In genomic region chr10:69383485-69384089, GRCh38 we compare ENCODE assay signal across 10 cellular contexts. TPM values are rescaled to one million over a fixed set of nuclear protein-coding genes. Genes with fewer than 3 reads are reported as not detected.
A peak's percentile ranks its signal among the peaks of the same experiment; 100 is the strongest.
DNase-seq lines count a peak whose midpoint lies in the region; ATAC-seq, FAIRE-seq and TF ChIP-seq lines count a peak whose summit lies in the region.
"Had no signal": no experiment of that assay in that cellular context is flagged by ENCODE, and none has a peak within 500 bp of the region (broad histone marks: within the 10 kb centered on the region; RNA-seq: fewer than 3 reads in every experiment).

No MANE protein-coding gene starts in this region.

- no peak overlapping the region for H2BK5ac ChIP-seq in neuronal stem cell (ENCODE audit: low read length)

- H3K14ac ChIP-seq in neuronal stem cell (ENCODE audit: low read length), result no peak overlapping the region

- POLR2A ChIA-PET in A549 (lab: Yijun Ruan, JAX), result interaction anchor here (1.1 kb wide), 1 partner anchor 66 kb away, joined by 3 read pairs; no protein-coding TSS in a partner anchor

- peak; percentile 40 to 41 for TF ChIP-seq RAD21 in A549 (conservative IDR thresholded peaks at IDR 0.05 in 1 of 2, IDR thresholded peaks at IDR 0.05 in 1 of 2)

- CTCF ChIA-PET in A549 (lab: Yijun Ruan, JAX), result interaction anchor here (0.6 to 2.8 kb wide), 20 partner anchors 9 to 255 kb away, joined by 3 to 15 read pairs (median 4); no protein-coding TSS in a partner anchor

- H2AK5ac ChIP-seq in neuronal stem cell (ENCODE audit: low read depth, low read length), result no peak overlapping the region

- no peak for FAIRE-seq in A549 (lab: Jason Lieb, UNC)

- TF ChIP-seq CTCF in A549 (IDR thresholded peaks at IDR 0.05) (peak; percentile 20; the same call in 1 of the 3 replicates), endothelial cell (IDR thresholded peaks at IDR 0.05; ENCODE audit: unreplicated experiment) (no peak)

- H4K8ac ChIP-seq in neuronal stem cell (ENCODE audit: low read depth, low read length), result no peak overlapping the region

- H3K36me3 Mint-ChIP-seq in endothelial cell (ENCODE audit: low read depth, unreplicated experiment) (peaks cover 72% of the 10 kb centered on the region), memory B cell (peaks cover 38% of the 10 kb centered on the region)

- H3K9me3 ChIP-seq in A549 (no peaks in the 10 kb centered on the region), neuronal stem cell (replicated peaks in 1 of 2; ENCODE audit: control insufficient read depth in 2 of 2, insufficient read depth in 1 of 2, low read depth in 1 of 2, low read length in 2 of 2) (no peaks in the 10 kb centered on the region)

- ATAC-seq in A549, result peak; percentile 85; a peak in 5 of 6 replicates
- ATAC-seq in memory B cell (ENCODE audit: low read depth), result no peak
- ATAC-seq in GM21786 (IDR thresholded peaks at IDR 0.05; ENCODE audit: unreplicated experiment), result no peak
- ATAC-seq in HG02884 (IDR thresholded peaks at IDR 0.05; ENCODE audit: unreplicated experiment), result no peak
- ATAC-seq in GM21390 (IDR thresholded peaks at IDR 0.05; ENCODE audit: unreplicated experiment), result no peak
- ATAC-seq: activated CD4-positive, CD25-positive, alpha-beta regulatory T cell treated with anti-CD3 and anti-CD28 coated beads, Interleukin-2, amount 50 U/mL, for 24 hours had no signal

- H3K9me3 Mint-ChIP-seq in endothelial cell (ENCODE audit: unreplicated experiment) (no peaks in the 10 kb centered on the region), memory B cell (no peaks in the 10 kb centered on the region)

- H3K79me1 ChIP-seq in neuronal stem cell (ENCODE audit: low read depth, low read length), result no peaks in the 10 kb centered on the region

- peak overlapping the region; percentile 8 for H3K4me3 Mint-ChIP-seq in endothelial cell (ENCODE audit: unreplicated experiment)
- H3K4me3 Mint-ChIP-seq in memory B cell, result no peak overlapping the region

- H3K27ac Mint-ChIP-seq in endothelial cell (ENCODE audit: unreplicated experiment) (no peak overlapping the region), memory B cell (peak overlapping the region; percentile 73)

- H3K4me1 Mint-ChIP-seq in endothelial cell (ENCODE audit: unreplicated experiment) (peaks cover 4% of the 10 kb centered on the region), memory B cell (peaks cover 3% of the 10 kb centered on the region)

- no peak overlapping the region for H2BK15ac ChIP-seq in neuronal stem cell (ENCODE audit: low read length)

- no peak overlapping the region for H2BK12ac ChIP-seq in neuronal stem cell (ENCODE audit: low read length)

- no peak for TF ChIP-seq EP300 in A549 (IDR thresholded peaks at IDR 0.05)

- H3K36me3 ChIP-seq in neuronal stem cell (replicated peaks in 1 of 2; ENCODE audit: control insufficient read depth in 2 of 2, insufficient read depth in 2 of 2, low read length in 2 of 2), result peaks cover 22 to 75% of the 10 kb centered on the region in 2 donors

- no peak overlapping the region for H3K4ac ChIP-seq in neuronal stem cell (ENCODE audit: low read length)

- no peaks in the 10 kb centered on the region for H3K27me3 ChIP-seq in neuronal stem cell (ENCODE audit: control insufficient read depth in 3 of 3, insufficient read depth in 3 of 3, low read depth in 1 of 3, low read length in 3 of 3)

- no peak overlapping the region for H3K18ac ChIP-seq in neuronal stem cell (ENCODE audit: low read length)

- no peak overlapping the region for H4K91ac ChIP-seq in neuronal stem cell (ENCODE audit: low read depth, low read length, poor library complexity)

- no peak overlapping the region for H3K9ac ChIP-seq in neuronal stem cell (ENCODE audit: low read depth, low read length, poor library complexity)

- H3K27ac ChIP-seq in A549 (peak overlapping the region; percentile 48 to 57; a peak in 3 of 6 replicates), neuronal stem cell (replicated peaks; ENCODE audit: low read length) (no peak overlapping the region)

- H2BK120ac ChIP-seq in neuronal stem cell (ENCODE audit: low read depth, low read length), result no peak overlapping the region

- H3K4me1 ChIP-seq in A549 (peaks cover 29% of the 10 kb centered on the region), neuronal stem cell (ENCODE audit: control insufficient read depth in 2 of 2, insufficient read depth in 1 of 2, low read depth in 1 of 2, low read length in 2 of 2) (peaks cover 0 to 2% of the 10 kb centered on the region in 2 donors)

- 62% methylated on average over 3 of the region's 4 CpGs for WGBS in A549 (ENCODE audit: missing lambda C conversion rate)
- WGBS in neuronal stem cell (ENCODE audit: extremely low coverage in 2 of 2, insufficient read length in 2 of 2, insufficient replicate concordance in 1 of 2), 2 donors, result no CpG with 5 or more reads among the region's 4 CpGs

- H3K27me3 Mint-ChIP-seq in endothelial cell (ENCODE audit: unreplicated experiment) (peaks cover 10% of the 10 kb centered on the region), memory B cell (no peaks in the 10 kb centered on the region)

- H3K23ac ChIP-seq in neuronal stem cell (ENCODE audit: low read depth, low read length, poor library complexity), result no peak overlapping the region

- H3K4me2 ChIP-seq in A549 (0 out of 3 replicates have a peak overlapping the region, but pooled peaks have one; percentile 26), neuronal stem cell (ENCODE audit: insufficient read depth, low read length, poor library complexity, severe bottlenecking) (no peak overlapping the region)

- no peak overlapping the region for H2AFZ ChIP-seq in neuronal stem cell (ENCODE audit: low read length)

- DNase-seq in A549 (ENCODE audit: low read depth in 1 of 2, low spot score in 1 of 2), result peak in 1 of 2 experiments; percentile 35
- peak; percentile 45 for DNase-seq in HK-2 (ENCODE audit: unreplicated experiment)
- no peak for DNase-seq in endothelial cell (ENCODE audit: low spot score)
- no peak for DNase-seq in memory B cell (ENCODE audit: low spot score in 2 of 2)
- no peak for DNase-seq in neuronal stem cell (ENCODE audit: low spot score)
- DNase-seq: amniotic stem cell had no signal

- TF ChIP-seq POLR2A in A549 (IDR thresholded peaks at IDR 0.05; ENCODE audit: low read length), result no peak

- H3K4me3 ChIP-seq in A549 (no peak overlapping the region), neuronal stem cell (ENCODE audit: low read length in 2 of 2) (no peak overlapping the region)

TF ChIP-seq in A549, 52 proteins besides CTCF, POLR2A, EP300 and RAD21:
- TF ChIP-seq NPAS2 (CRISPR knock-in tag; IDR thresholded peaks at IDR 0.05; ENCODE audit: borderline replicate concordance) (no peak), CHD4 (IDR thresholded peaks at IDR 0.05; ENCODE audit: borderline replicate concordance) (no peak), SMC3 (IDR thresholded peaks at IDR 0.05) (peak; percentile 29; the same call in 1 of the 3 replicates), ESRRA (IDR thresholded peaks at IDR 0.05; ENCODE audit: borderline replicate concordance, low read length) (no peak), CHD2 (IDR thresholded peaks at IDR 0.05; ENCODE audit: low read length, partially characterized antibody) (no peak), EHMT2 (IDR thresholded peaks at IDR 0.05; ENCODE audit: low read depth) (no peak), FOSL2 (IDR thresholded peaks at IDR 0.05) (no peak), FOSL2 (CRISPR knock-in tag; IDR thresholded peaks at IDR 0.05) (0 out of 2 replicates have a peak, but pooled peaks have one; percentile 5), ZNF302 (CRISPR knock-in tag; IDR thresholded peaks at IDR 0.05) (no peak), PBX3 (IDR thresholded peaks at IDR 0.05) (peak; percentile 76), KDM5A (IDR thresholded peaks at IDR 0.05) (no peak)

RNA-seq across cellular contexts. Expression of gene TACR2, which starts 33.1 kb away (rescaled TPM):
- polyA plus RNA-seq in A549 (2011; rRNA removed) (0.16 and 0.24 TPM in 2 replicates), A549 (2017; fragmentation: RNase III; extraction: RNeasy Plus Mini Kit Qiagen cat#74134 plus additional on column Dnase treatment) (0.09 to 0.21 TPM (median 0.15 TPM) in 3 replicates)
- polyA plus RNA-seq in A549 (2012; cell fraction: cytosol; rRNA removed), result 0.17 and 0.21 TPM in 2 replicates
- polyA plus RNA-seq in A549 (2012; cell fraction: nucleus; rRNA removed), result 0.06 and 0.16 TPM in 2 replicates
- polyA minus RNA-seq in A549 (2011; rRNA and poly(A)+ RNA removed), result 0.12 and 0.19 TPM in 2 replicates
- not detected for total RNA-seq in endothelial cell (ENCODE audit: unreplicated experiment)
- polyA plus RNA-seq in neuronal stem cell (2013, experiment 1 of 2), result not detected
- not detected for polyA plus RNA-seq in neuronal stem cell (2013, experiment 2 of 2)

Comparison
In these comparisons a context has a peak if more than half of its experiments do, and no peak if none do; other contexts are left out.
1. ATAC-seq: peak in A549 (2 of 2); none in memory B cell (single experiment), GM21786 (single experiment), HG02884 (single experiment) and GM21390 (single experiment).